ENCODE assay signal across 22 cellular contexts in the genomic region with DNA sequence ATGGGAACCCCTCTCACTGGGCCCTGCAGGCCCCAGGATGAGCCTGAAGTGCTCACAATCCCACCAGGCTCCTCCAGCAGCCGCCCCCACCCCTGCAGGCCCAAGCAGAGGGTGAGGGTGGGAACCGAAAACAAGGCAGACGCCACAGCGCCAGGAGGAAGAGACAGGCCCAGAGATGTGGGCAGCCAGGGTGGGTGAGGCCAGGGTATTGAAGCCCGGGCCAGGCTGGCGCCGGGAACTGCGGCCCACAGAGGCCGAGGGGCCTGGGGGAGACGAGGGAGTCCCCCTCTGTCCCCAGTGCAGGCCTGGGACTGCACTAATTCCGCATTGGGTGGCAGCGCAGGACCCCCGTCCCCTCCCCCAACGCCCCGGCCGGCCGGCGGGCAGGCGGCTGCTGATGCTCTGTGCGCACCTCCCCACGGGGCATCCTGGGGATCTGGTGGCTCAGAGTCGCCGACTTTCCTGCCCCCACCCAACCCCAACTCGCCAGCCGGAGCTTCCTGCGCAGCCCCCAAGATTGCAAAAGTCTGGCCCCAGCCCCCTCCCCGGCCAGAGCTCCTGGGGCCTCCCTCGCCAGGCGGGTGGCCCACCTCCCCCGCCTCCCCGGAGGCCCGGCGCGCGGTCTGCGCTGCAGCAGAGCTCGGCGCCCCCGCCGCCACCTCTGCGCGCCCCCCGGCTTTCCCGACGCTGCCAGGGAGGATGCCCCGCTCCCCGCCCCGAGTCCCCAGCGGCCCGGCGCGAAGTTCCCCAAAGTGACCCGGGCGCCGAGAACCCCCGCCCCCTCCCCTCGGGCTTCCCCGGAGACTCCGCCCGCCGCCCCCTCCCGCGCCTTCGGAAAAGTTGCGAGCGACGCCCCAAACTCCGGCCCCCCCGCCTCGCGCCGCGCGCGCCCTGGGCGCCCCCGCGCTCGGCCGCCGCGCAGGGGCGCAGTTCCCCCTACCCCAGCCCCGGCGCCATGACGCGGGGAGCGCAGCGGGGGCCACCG.
DNase-seq lines count a peak whose midpoint lies in the region; ATAC-seq and TF ChIP-seq lines count a peak whose summit lies in the region.
"Had no signal": no experiment of that assay in that cellular context is flagged by ENCODE, and none has a peak within 500 bp of the region (broad histone marks: within the 10 kb centered on the region; RNA-seq: fewer than 3 reads in every experiment).

No MANE protein-coding gene starts in this region.

- no peak for TF ChIP-seq CTCF in neural cell (IDR thresholded peaks at IDR 0.05; ENCODE audit: poor library complexity, severe bottlenecking)

- H3K9me3 ChIP-seq in BLaER1 treated with 17β-estradiol and CSF1 and Interleukin-3, amounts not matched to agents 10 nM and 100 nM (replicated peaks in 1 of 11) = no peaks in the 10 kb centered on the region
- no peaks in the 10 kb centered on the region for H3K9me3 ChIP-seq in NT2/D1 (ENCODE audit: insufficient read depth, low read length)
- H3K9me3 ChIP-seq in neural cell (ENCODE audit: low read length) = no peaks in the 10 kb centered on the region
- H3K9me3 ChIP-seq: gastrocnemius medialis, tibial artery had no signal

- peak overlapping the region in 2 of 11 experiments; percentile 33 to 36; a peak in 2 of 22 replicates for H3K9ac ChIP-seq in BLaER1 treated with 17β-estradiol and CSF1 and Interleukin-3, amounts not matched to agents 10 nM and 100 nM
- peak overlapping the region; percentile 61 for H3K9ac ChIP-seq in NT2/D1 (ENCODE audit: insufficient read length, low read depth)
- H3K9ac ChIP-seq in neural cell (ENCODE audit: low read length) = peak overlapping the region; percentile 9

- H2AFZ ChIP-seq in neural cell (ENCODE audit: low read depth, low read length) = no peak overlapping the region

- H3K27me3 ChIP-seq in BLaER1 treated with 17β-estradiol and CSF1 and Interleukin-3, amounts not matched to agents 10 nM and 100 nM = peaks cover 67 to 100% (median 98%) of the 10 kb centered on the region in 11 experiments
- H3K27me3 ChIP-seq in NT2/D1 (ENCODE audit: insufficient read depth, insufficient read length) = peaks cover 22% of the 10 kb centered on the region
- H3K27me3 ChIP-seq in neural cell (ENCODE audit: insufficient read depth, low read depth, low read length) = peaks cover 35% of the 10 kb centered on the region

- peaks cover 17 to 35% (median 32%) of the 10 kb centered on the region in 10 experiments for H3K4me1 ChIP-seq in BLaER1 treated with 17β-estradiol and CSF1 and Interleukin-3, amounts not matched to agents 10 nM and 100 nM
- H3K4me1 ChIP-seq in NT2/D1 (ENCODE audit: insufficient read depth, insufficient read length) = peaks cover 14% of the 10 kb centered on the region

- H3F3A ChIP-seq in neural cell (ENCODE audit: insufficient read depth, low read length, poor library complexity, severe bottlenecking) = no peaks in the 10 kb centered on the region

- no peak for DNase-seq in NT2/D1 (ENCODE audit: low read depth, low spot score)
- DNase-seq in amygdala (lab: John Stamatoyannopoulos, UW) = no peak
- no peak for DNase-seq in hypothalamus (lab: John Stamatoyannopoulos, UW)
- no peak for DNase-seq in activated naive CD4-positive, alpha-beta T cell treated with anti-CD3 and anti-CD28 coated beads, Interleukin-2, amount 50 U/mL, for 16 hours
- DNase-seq: activated CD4-positive, CD25-positive, alpha-beta regulatory T cell treated with anti-CD3 and anti-CD28 coated beads, Interleukin-2, amount 50 U/mL, for 72 hours; aorta; cortex of kidney; gastrocnemius medialis; GF-D8; HFFc6; Karpas-422; NCI-H1436 treated with DMSO at 0.1 percent for 48 hours; NCI-H446 treated with DMSO at 0.1 percent for 48 hours; stimulated activated naive CD8-positive, alpha-beta T cell treated with anti-CD3 and anti-CD28 coated beads, Interleukin-15, amount 100 ng/mL, for 72 hours; T-helper 1 cell; tibial artery had no signal

- H3K27ac ChIP-seq in BLaER1 treated with 17β-estradiol and CSF1 and Interleukin-3, amounts not matched to agents 10 nM and 100 nM = peak overlapping the region in 2 of 11 experiments; percentile 54 to 63; a peak in 4 of 22 replicates
- H3K27ac ChIP-seq in neural cell (ENCODE audit: low read length) = no peak overlapping the region
- H3K27ac ChIP-seq: gastrocnemius medialis, RWPE1, tibial artery had no signal

- H3K4me2 ChIP-seq in BLaER1 treated with 17β-estradiol and CSF1 and Interleukin-3, amounts not matched to agents 10 nM and 100 nM = peak overlapping the region; percentile 29 to 99 (median 96); a peak in 18 of 22 replicates
- H3K4me2 ChIP-seq in neural cell (ENCODE audit: low read length) = no peak overlapping the region

- TF ChIP-seq EP300 in neural cell (conservative IDR thresholded peaks at IDR 0.05; ENCODE audit: poor library complexity, severe bottlenecking) = no peak

- H3K4me3 ChIP-seq in BLaER1 treated with 17β-estradiol and CSF1 and Interleukin-3, amounts not matched to agents 10 nM and 100 nM = peak overlapping the region in 6 of 10 experiments; percentile 31 to 72 (median 62); a peak in 10 of 20 replicates
- peak overlapping the region; percentile 79 for H3K4me3 ChIP-seq in NT2/D1 (ENCODE audit: insufficient read length, low read depth)
- peak overlapping the region; percentile 17 for H3K4me3 ChIP-seq in iPS-11a (ENCODE audit: low read depth, low read length)
- peak overlapping the region; percentile 61 for H3K4me3 ChIP-seq in neural cell (ENCODE audit: low read length)
- H3K4me3 ChIP-seq: gastrocnemius medialis, tibial artery had no signal

- H3K36me3 ChIP-seq in BLaER1 treated with 17β-estradiol and CSF1 and Interleukin-3, amounts not matched to agents 10 nM and 100 nM = no peaks in the 10 kb centered on the region
- peaks cover 3% of the 10 kb centered on the region for H3K36me3 ChIP-seq in NT2/D1 (ENCODE audit: insufficient read depth, insufficient read length, low read length)
- no peaks in the 10 kb centered on the region for H3K36me3 ChIP-seq in neural cell (ENCODE audit: insufficient read depth, low read length)
- H3K36me3 ChIP-seq: gastrocnemius medialis, tibial artery had no signal

- no peak for TF ChIP-seq RAD21 in neural cell (conservative IDR thresholded peaks at IDR 0.05)

- H3K9me2 ChIP-seq in neural cell (ENCODE audit: insufficient read depth, low read length) = no peaks in the 10 kb centered on the region

- no peak for ATAC-seq in HG03521 (IDR thresholded peaks at IDR 0.05; ENCODE audit: unreplicated experiment)
- ATAC-seq: activated T-helper 17 cell treated with anti-CD3 and anti-CD28 coated beads, Interleukin-2, amount 50 U/mL, for 72 hours; gastrocnemius medialis had no signal

- H3K79me2 ChIP-seq in neural cell (replicated peaks; ENCODE audit: insufficient read depth, low read length) = no peaks in the 10 kb centered on the region

- peaks cover 0 to 58% (median 0%) of the 10 kb centered on the region in 11 experiments; a peak in 11 of 22 replicates for H4K20me1 ChIP-seq in BLaER1 treated with 17β-estradiol and CSF1 and Interleukin-3, amounts not matched to agents 10 nM and 100 nM
- no peaks in the 10 kb centered on the region for H4K20me1 ChIP-seq in neural cell (ENCODE audit: insufficient read depth)

TF ChIP-seq in neural cell, 6 proteins besides CTCF, POLR2A, EP300 and RAD21:
- TF ChIP-seq TAF1 (IDR thresholded peaks at IDR 0.05; ENCODE audit: low read depth) (no peak), POLR2AphosphoS5 (IDR thresholded peaks at IDR 0.05) (no peak), SMC3 (conservative IDR thresholded peaks at IDR 0.05; ENCODE audit: poor library complexity) (no peak), EZH2 (IDR thresholded peaks at IDR 0.05; ENCODE audit: borderline replicate concordance, insufficient read depth, low read length, poor library complexity, severe bottlenecking) (no peak), MXI1 (conservative IDR thresholded peaks at IDR 0.05; ENCODE audit: poor library complexity, severe bottlenecking) (no peak)
- TF ChIP-seq, protein P1, sequence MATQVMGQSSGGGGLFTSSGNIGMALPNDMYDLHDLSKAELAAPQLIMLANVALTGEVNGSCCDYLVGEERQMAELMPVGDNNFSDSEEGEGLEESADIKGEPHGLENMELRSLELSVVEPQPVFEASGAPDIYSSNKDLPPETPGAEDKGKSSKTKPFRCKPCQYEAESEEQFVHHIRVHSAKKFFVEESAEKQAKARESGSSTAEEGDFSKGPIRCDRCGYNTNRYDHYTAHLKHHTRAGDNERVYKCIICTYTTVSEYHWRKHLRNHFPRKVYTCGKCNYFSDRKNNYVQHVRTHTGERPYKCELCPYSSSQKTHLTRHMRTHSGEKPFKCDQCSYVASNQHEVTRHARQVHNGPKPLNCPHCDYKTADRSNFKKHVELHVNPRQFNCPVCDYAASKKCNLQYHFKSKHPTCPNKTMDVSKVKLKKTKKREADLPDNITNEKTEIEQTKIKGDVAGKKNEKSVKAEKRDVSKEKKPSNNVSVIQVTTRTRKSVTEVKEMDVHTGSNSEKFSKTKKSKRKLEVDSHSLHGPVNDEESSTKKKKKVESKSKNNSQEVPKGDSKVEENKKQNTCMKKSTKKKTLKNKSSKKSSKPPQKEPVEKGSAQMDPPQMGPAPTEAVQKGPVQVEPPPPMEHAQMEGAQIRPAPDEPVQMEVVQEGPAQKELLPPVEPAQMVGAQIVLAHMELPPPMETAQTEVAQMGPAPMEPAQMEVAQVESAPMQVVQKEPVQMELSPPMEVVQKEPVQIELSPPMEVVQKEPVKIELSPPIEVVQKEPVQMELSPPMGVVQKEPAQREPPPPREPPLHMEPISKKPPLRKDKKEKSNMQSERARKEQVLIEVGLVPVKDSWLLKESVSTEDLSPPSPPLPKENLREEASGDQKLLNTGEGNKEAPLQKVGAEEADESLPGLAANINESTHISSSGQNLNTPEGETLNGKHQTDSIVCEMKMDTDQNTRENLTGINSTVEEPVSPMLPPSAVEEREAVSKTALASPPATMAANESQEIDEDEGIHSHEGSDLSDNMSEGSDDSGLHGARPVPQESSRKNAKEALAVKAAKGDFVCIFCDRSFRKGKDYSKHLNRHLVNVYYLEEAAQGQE (IDR thresholded peaks at IDR 0.05; ENCODE audit: borderline replicate concordance) = no peak

Comparison
In these comparisons a context has a peak if more than half of its experiments do, and no peak if none do; other contexts are left out.
1. H3K4me3 ChIP-seq: peak in every context shown above with its lines; median percentile 79 in NT2/D1; 62 in BLaER1 treated with 17β-estradiol and CSF1 and Interleukin-3, amounts not matched to agents 10 nM and 100 nM; 61 in neural cell; 17 in iPS-11a.